Comparison of ENCODE assay signal across 10 cellular contexts in the genomic region with DNA sequence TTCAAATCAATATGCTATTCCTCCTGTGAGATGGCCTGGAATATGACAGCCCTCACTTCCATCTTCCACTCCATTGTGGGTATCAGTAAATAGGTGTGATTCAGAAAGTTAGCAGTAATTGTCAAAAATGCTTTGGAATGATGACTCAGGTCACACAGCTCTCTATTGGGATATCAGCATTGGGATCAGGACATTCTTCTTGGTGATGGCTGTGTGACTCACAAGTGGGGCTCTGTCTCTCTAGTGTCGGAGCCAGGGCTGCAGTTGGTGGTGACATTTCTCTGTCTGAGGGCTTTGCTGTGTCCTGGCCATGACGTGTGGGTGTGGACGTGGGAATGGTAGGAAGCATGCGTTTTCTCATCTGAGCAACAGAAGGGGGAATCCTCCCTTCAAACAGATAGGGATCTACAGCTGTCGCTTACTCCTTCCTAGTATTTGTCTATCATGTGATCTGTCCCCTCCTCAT.
A peak's percentile ranks its signal among the peaks of the same experiment; 100 is the strongest.
DNase-seq lines count a peak whose midpoint lies in the region; ATAC-seq and TF ChIP-seq lines count a peak whose summit lies in the region.
"Had no signal": no experiment of that assay in that cellular context is flagged by ENCODE, and none has a peak within 500 bp of the region (broad histone marks: within the 10 kb centered on the region; RNA-seq: fewer than 3 reads in every experiment).

No MANE protein-coding gene starts in this region.

- H3K4me3 ChIP-seq in SJSA1, result no peak overlapping the region
- H3K4me3 ChIP-seq in fibroblast of mammary gland (ENCODE audit: control insufficient read depth, low read depth, low read length), result no peak overlapping the region
- no peak overlapping the region for H3K4me3 ChIP-seq in skeletal muscle cell (ENCODE audit: low read depth, low read length)
- no peak overlapping the region for H3K4me3 ChIP-seq in neuronal stem cell (ENCODE audit: low read length in 2 of 2)

- no peak overlapping the region for H2BK120ac ChIP-seq in neuronal stem cell (ENCODE audit: low read depth, low read length)

- TF ChIP-seq CTCF in fibroblast of mammary gland (conservative IDR thresholded peaks at IDR 0.05; ENCODE audit: control insufficient read depth, insufficient read depth, low read depth, low read length), result no peak

- no peak overlapping the region for H4K8ac ChIP-seq in neuronal stem cell (ENCODE audit: low read depth, low read length)

- ATAC-seq in HG03342 (IDR thresholded peaks at IDR 0.05; ENCODE audit: unreplicated experiment) (no peak), GM18498 (IDR thresholded peaks at IDR 0.05; ENCODE audit: unreplicated experiment) (no peak)
- ATAC-seq: activated CD4-positive, alpha-beta T cell treated with anti-CD3 and anti-CD28 coated beads for 36 hours had no signal

- peak overlapping the region; percentile 99 for H3K27ac ChIP-seq in SJSA1
- no peak overlapping the region for H3K27ac ChIP-seq in neuronal stem cell (replicated peaks; ENCODE audit: low read length)

- H2BK15ac ChIP-seq in neuronal stem cell (ENCODE audit: low read length), result no peak overlapping the region

- H4K91ac ChIP-seq in neuronal stem cell (ENCODE audit: low read depth, low read length, poor library complexity), result no peak overlapping the region

- no peak overlapping the region for H3K4me2 ChIP-seq in neuronal stem cell (ENCODE audit: insufficient read depth, low read length, poor library complexity, severe bottlenecking)

- no peaks in the 10 kb centered on the region for H3K27me3 ChIP-seq in SJSA1 (replicated peaks)
- no peaks in the 10 kb centered on the region for H3K27me3 ChIP-seq in neuronal stem cell (ENCODE audit: control insufficient read depth in 3 of 3, insufficient read depth in 3 of 3, low read depth in 1 of 3, low read length in 3 of 3)

- no peak overlapping the region for H2AFZ ChIP-seq in neuronal stem cell (ENCODE audit: low read length)

- no peak overlapping the region for H2BK12ac ChIP-seq in neuronal stem cell (ENCODE audit: low read length)

- H3K79me1 ChIP-seq in neuronal stem cell (ENCODE audit: low read depth, low read length), result no peaks in the 10 kb centered on the region

- no peak overlapping the region for H2AK5ac ChIP-seq in neuronal stem cell (ENCODE audit: low read depth, low read length)

- H3K9ac ChIP-seq in neuronal stem cell (ENCODE audit: low read depth, low read length, poor library complexity), result no peak overlapping the region

- DNase-seq in GM04503 (ENCODE audit: low read depth) (peak; percentile 83), SJSA1 (ENCODE audit: low read depth in 1 of 2, low spot score in 2 of 2) (peak; percentile 98), fibroblast of mammary gland (ENCODE audit: low read depth) (peak; percentile 82), skeletal muscle cell (ENCODE audit: low read depth) (peak; percentile 46), neuronal stem cell (ENCODE audit: low spot score) (no peak), activated gamma-delta T cell (lab: John Stamatoyannopoulos, UW) (no peak)
- DNase-seq: activated CD4-positive, alpha-beta T cell treated with anti-CD3 and anti-CD28 coated beads for 36 hours; KG1 had no signal

- no peak overlapping the region for H3K4ac ChIP-seq in neuronal stem cell (ENCODE audit: low read length)

- peaks cover 72% of the 10 kb centered on the region for H3K4me1 ChIP-seq in SJSA1 (replicated peaks)
- H3K4me1 ChIP-seq in neuronal stem cell (ENCODE audit: control insufficient read depth in 2 of 2, insufficient read depth in 1 of 2, low read depth in 1 of 2, low read length in 2 of 2), result peaks cover 16 to 27% of the 10 kb centered on the region in 2 donors

- no peak overlapping the region for H3K18ac ChIP-seq in neuronal stem cell (ENCODE audit: low read length)

- whole genome bisulfite sequencing in neuronal stem cell (ENCODE audit: extremely low coverage in 2 of 2, insufficient read length in 2 of 2, insufficient replicate concordance in 1 of 2), 2 donors, result no CpG with 5 or more reads among the region's 5 CpGs

- no peak overlapping the region for H3K23ac ChIP-seq in neuronal stem cell (ENCODE audit: low read depth, low read length, poor library complexity)

- no peak overlapping the region for H3K14ac ChIP-seq in neuronal stem cell (ENCODE audit: low read length)

- H3K36me3 ChIP-seq in SJSA1, result peaks cover 20% of the 10 kb centered on the region
- peaks cover 0 to 16% of the 10 kb centered on the region in 2 donors for H3K36me3 ChIP-seq in neuronal stem cell (replicated peaks in 1 of 2; ENCODE audit: control insufficient read depth in 2 of 2, insufficient read depth in 2 of 2, low read length in 2 of 2)

- H3K9me3 ChIP-seq in SJSA1 (replicated peaks) (no peaks in the 10 kb centered on the region), neuronal stem cell (replicated peaks in 1 of 2; ENCODE audit: control insufficient read depth in 2 of 2, insufficient read depth in 1 of 2, low read depth in 1 of 2, low read length in 2 of 2) (no peaks in the 10 kb centered on the region)

- no peak overlapping the region for H2BK5ac ChIP-seq in neuronal stem cell (ENCODE audit: low read length)

Comparison
In these comparisons a context has a peak if more than half of its experiments do, and no peak if none do; other contexts are left out.
1. DNase-seq: peak in GM04503 (single experiment), SJSA1 (2 of 2), fibroblast of mammary gland (single experiment) and skeletal muscle cell (single experiment); none in neuronal stem cell (single experiment) and activated gamma-delta T cell (single experiment).